ENCODE assay signal across 10 cellular contexts in the genomic region with DNA sequence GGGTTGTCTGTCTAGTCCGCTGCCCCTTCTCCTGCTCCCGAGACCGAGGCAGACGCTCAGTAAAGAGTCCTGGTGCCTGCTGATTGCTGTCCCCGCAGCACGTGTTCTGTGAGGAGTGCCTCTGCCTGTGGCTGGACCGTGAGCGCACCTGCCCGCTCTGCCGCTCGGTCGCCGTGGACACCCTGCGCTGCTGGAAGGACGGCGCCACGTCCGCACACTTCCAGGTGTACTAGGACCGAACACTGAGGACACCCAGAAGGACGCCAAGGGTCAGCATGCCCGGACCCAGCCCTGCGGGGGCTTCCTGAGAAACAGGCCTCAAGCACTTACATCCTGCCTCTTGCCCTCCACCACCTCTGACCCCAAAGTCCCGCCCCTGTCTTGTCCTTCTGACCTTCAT. TPM values are rescaled to one million over a fixed set of nuclear protein-coding genes. Genes with fewer than 3 reads are reported as not detected.
"Had no signal": no experiment of that assay in that cellular context is flagged by ENCODE, and none has a peak within 500 bp of the region (broad histone marks: within the 10 kb centered on the region; RNA-seq: fewer than 3 reads in every experiment).

No MANE protein-coding gene starts in this region.

- H3K9me3 Mint-ChIP-seq: GM23338, H9, HFFc6 had no signal

- H3K4me3 Mint-ChIP-seq: GM23338, H9, HFFc6 had no signal

- H3K4me2 ChIP-seq: GM23338 had no signal

- FAIRE-seq: H54 had no signal

- ATAC-seq: GM23338, HCT116 had no signal

- H3K9me3 ChIP-seq: HAP-1 had no signal

- H3K4me3 ChIP-seq: GM23248, GM23338, HAP-1 had no signal

- H3K27ac Mint-ChIP-seq: GM23338, HFFc6 had no signal

- H3K4me1 ChIP-seq: HAP-1 had no signal

- H3K9ac ChIP-seq: GM23248 had no signal

- H2AFZ ChIP-seq: GM23248, GM23338 had no signal

- H3K4me1 Mint-ChIP-seq: GM23338, H9 had no signal

- DNase-seq: GM23248, GOT3, H7, H9, HCEC 1CT, HFFc6 had no signal

- H3K27ac ChIP-seq: GM23248 had no signal

RNA-seq across cellular contexts. Expression of gene HRK, which starts 32.0 kb away (rescaled TPM):
- total RNA-seq: GM23248, HFFc6 had no signal
- polyA plus RNA-seq: GM23248 had no signal
